In the genomic region with DNA sequence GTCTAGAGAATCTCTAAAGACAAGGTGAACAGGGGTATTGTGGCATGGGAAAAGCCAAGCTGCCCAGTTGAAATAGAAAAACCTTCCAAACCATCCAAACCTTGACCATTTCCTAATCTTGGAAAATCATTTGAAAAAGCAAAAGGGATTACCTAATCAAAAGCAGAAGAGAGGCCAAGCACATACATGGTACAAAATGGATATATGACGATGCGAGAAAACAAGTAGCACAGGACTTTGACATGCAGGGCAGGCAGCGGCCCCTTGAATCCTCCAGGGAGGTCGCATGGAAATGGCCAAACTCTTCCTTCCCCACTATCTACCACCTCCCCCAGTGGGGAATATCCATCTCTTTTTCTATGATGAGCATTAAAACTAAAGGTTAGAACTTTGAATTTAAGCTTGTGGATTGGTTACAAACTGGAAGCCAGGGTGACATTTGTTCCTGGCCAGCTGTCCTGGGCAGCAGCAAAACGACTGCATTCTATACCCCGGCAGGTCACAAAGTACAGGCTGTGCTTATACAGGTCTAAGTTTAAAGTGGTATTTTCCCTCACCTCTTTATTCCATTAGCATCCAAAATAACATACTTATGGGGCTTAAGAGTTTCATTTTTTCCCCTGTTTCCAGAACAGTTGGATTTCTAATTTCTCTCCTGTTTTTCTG, we compare ENCODE assay signal across 16 cellular contexts. TPM values are rescaled to one million over a fixed set of nuclear protein-coding genes. Genes with fewer than 3 reads are reported as not detected.
DNase-seq lines count a peak whose midpoint lies in the region; ATAC-seq and TF ChIP-seq lines count a peak whose summit lies in the region.
"Had no signal": no experiment of that assay in that cellular context is flagged by ENCODE, and none has a peak within 500 bp of the region (broad histone marks: within the 10 kb centered on the region; RNA-seq: fewer than 3 reads in every experiment).

No MANE protein-coding gene starts in this region.

- TF ChIP-seq CTCF in liver (IDR thresholded peaks at IDR 0.05; ENCODE audit: low read depth, low read length, missing input control): no peak
- no peak for TF ChIP-seq CTCF in breast epithelium (IDR thresholded peaks at IDR 0.05)
- TF ChIP-seq CTCF in coronary artery (IDR thresholded peaks at IDR 0.05): no peak

- intact Hi-C loops in Right ventricle myocardium superior (cut with DNase I) (no loop called here), cardiac septum (cut with DNase I) (no loop called here), left ventricle myocardium superior (cut with micrococcal nuclease) (no loop called here), breast epithelium (cut with DNase I; ENCODE audit: low total_unique reads) (no loop called here)

- 39% methylated on average over 6 of the region's 6 CpGs for WGBS in liver

- no peaks in the 10 kb centered on the region for H3K27me3 ChIP-seq in liver (ENCODE audit: control insufficient read depth in 4 of 4, insufficient read depth in 4 of 4, low read length in 3 of 4)
- H3K27me3 ChIP-seq in skeletal muscle tissue (ENCODE audit: control insufficient read depth in 3 of 3, insufficient read depth in 3 of 3, low read length in 3 of 3): no peaks in the 10 kb centered on the region
- H3K27me3 ChIP-seq in breast epithelium: no peaks in the 10 kb centered on the region

- H3K9ac ChIP-seq in liver (ENCODE audit: low read depth in 1 of 2, low read length in 2 of 2) (no peak overlapping the region), skeletal muscle tissue (ENCODE audit: low read depth in 1 of 3, low read length in 3 of 3) (peak overlapping the region; percentile 3 to 68 (median 51))
- H3K9ac ChIP-seq: GM23248 had no signal

- ATAC-seq in Right ventricle myocardium superior (ENCODE audit: poor library complexity) (peak; percentile 76), left ventricle myocardium superior (peak; percentile 65)
- ATAC-seq: HCT116 had no signal

- no peak for DNase-seq in Right ventricle myocardium superior
- no peak for DNase-seq in cardiac septum (ENCODE audit: low spot score)
- no peak for DNase-seq in left ventricle myocardium superior
- no peak for DNase-seq in breast epithelium (ENCODE audit: low spot score in 2 of 2)
- DNase-seq in coronary artery (ENCODE audit: low spot score): no peak
- DNase-seq in stimulated activated CD4-positive, alpha-beta T cell treated with anti-CD3 and anti-CD28 coated beads, Interleukin-4, amount 100 ng/mL, for 24 hours: no peak
- DNase-seq: C1 segment of cervical spinal cord; Calu3; CD4-positive, alpha-beta T cell; DMS 273 treated with DMSO at 0.1 percent for 48 hours; GM23248 had no signal

- H3K4me1 ChIP-seq in liver (ENCODE audit: control insufficient read depth in 4 of 4, insufficient read depth in 4 of 4, low read length in 3 of 4): peaks cover 0 to 9% (median 2%) of the 10 kb centered on the region in 4 donors
- peaks cover 45 to 54% (median 48%) of the 10 kb centered on the region in 3 donors for H3K4me1 ChIP-seq in skeletal muscle tissue (ENCODE audit: control insufficient read depth in 3 of 3, insufficient read depth in 3 of 3, low read length in 3 of 3)
- H3K4me1 ChIP-seq in breast epithelium: no peaks in the 10 kb centered on the region

- H3K4me3 ChIP-seq in liver (ENCODE audit: low read depth in 1 of 3, low read length in 3 of 3) (no peak overlapping the region), skeletal muscle tissue (ENCODE audit: low read length in 3 of 3) (peak overlapping the region; percentile 16 to 41 (median 41)), breast epithelium (no peak overlapping the region), coronary artery (no peak overlapping the region)
- H3K4me3 ChIP-seq: GM23248 had no signal

- H3K36me3 ChIP-seq in liver (ENCODE audit: control insufficient read depth in 4 of 4, insufficient read depth in 3 of 4, low read depth in 1 of 4, low read length in 3 of 4) (no peaks in the 10 kb centered on the region), skeletal muscle tissue (ENCODE audit: control insufficient read depth in 3 of 3, insufficient read depth in 3 of 3, low read length in 3 of 3) (peaks cover 2 to 11% (median 5%) of the 10 kb centered on the region in 3 donors), breast epithelium (no peaks in the 10 kb centered on the region)

- peak in 1 of 2 donors; percentile 31 for TF ChIP-seq RAD21 in liver (IDR thresholded peaks at IDR 0.05)

- H3K27ac ChIP-seq in liver (ENCODE audit: low read depth in 1 of 2, low read length in 2 of 2) (no peak overlapping the region), skeletal muscle tissue (ENCODE audit: low read depth, low read length) (peak overlapping the region; percentile 67), breast epithelium (no peak overlapping the region), coronary artery (no peak overlapping the region)
- H3K27ac ChIP-seq: GM23248 had no signal

- H3K9me3 ChIP-seq in liver (ENCODE audit: control insufficient read depth in 4 of 4, low read length in 3 of 4) (no peaks in the 10 kb centered on the region), skeletal muscle tissue (ENCODE audit: control insufficient read depth in 3 of 3, low read length in 3 of 3) (no peaks in the 10 kb centered on the region), breast epithelium (no peaks in the 10 kb centered on the region)

- TF ChIP-seq POLR2A in breast epithelium (IDR thresholded peaks at IDR 0.05): no peak

TF ChIP-seq in liver, 16 proteins besides CTCF, POLR2A, EP300 and RAD21 (continues in another document):
- TF ChIP-seq, protein P1, sequence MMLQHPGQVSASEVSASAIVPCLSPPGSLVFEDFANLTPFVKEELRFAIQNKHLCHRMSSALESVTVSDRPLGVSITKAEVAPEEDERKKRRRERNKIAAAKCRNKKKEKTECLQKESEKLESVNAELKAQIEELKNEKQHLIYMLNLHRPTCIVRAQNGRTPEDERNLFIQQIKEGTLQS (IDR thresholded peaks at IDR 0.05): no peak
- TF ChIP-seq SP1 (IDR thresholded peaks at IDR 0.05): peak; percentile 69
- peak; percentile 84 for TF ChIP-seq YY1 (IDR thresholded peaks at IDR 0.05)
- TF ChIP-seq GABPA (IDR thresholded peaks at IDR 0.05 in 1 of 2, conservative IDR thresholded peaks at IDR 0.05 in 1 of 2): no peak
- no peak for TF ChIP-seq TAF1 (conservative IDR thresholded peaks at IDR 0.05)
- peak in 1 of 2 donors; percentile 58 for TF ChIP-seq EGR1 (IDR thresholded peaks at IDR 0.05; ENCODE audit: low read depth in 2 of 2)
- TF ChIP-seq HNF4G (IDR thresholded peaks at IDR 0.05): peak; percentile 38
- peak; percentile 47 to 70 for TF ChIP-seq RXRA (IDR thresholded peaks at IDR 0.05)
- TF ChIP-seq, protein P2, sequence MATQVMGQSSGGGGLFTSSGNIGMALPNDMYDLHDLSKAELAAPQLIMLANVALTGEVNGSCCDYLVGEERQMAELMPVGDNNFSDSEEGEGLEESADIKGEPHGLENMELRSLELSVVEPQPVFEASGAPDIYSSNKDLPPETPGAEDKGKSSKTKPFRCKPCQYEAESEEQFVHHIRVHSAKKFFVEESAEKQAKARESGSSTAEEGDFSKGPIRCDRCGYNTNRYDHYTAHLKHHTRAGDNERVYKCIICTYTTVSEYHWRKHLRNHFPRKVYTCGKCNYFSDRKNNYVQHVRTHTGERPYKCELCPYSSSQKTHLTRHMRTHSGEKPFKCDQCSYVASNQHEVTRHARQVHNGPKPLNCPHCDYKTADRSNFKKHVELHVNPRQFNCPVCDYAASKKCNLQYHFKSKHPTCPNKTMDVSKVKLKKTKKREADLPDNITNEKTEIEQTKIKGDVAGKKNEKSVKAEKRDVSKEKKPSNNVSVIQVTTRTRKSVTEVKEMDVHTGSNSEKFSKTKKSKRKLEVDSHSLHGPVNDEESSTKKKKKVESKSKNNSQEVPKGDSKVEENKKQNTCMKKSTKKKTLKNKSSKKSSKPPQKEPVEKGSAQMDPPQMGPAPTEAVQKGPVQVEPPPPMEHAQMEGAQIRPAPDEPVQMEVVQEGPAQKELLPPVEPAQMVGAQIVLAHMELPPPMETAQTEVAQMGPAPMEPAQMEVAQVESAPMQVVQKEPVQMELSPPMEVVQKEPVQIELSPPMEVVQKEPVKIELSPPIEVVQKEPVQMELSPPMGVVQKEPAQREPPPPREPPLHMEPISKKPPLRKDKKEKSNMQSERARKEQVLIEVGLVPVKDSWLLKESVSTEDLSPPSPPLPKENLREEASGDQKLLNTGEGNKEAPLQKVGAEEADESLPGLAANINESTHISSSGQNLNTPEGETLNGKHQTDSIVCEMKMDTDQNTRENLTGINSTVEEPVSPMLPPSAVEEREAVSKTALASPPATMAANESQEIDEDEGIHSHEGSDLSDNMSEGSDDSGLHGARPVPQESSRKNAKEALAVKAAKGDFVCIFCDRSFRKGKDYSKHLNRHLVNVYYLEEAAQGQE (IDR thresholded peaks at IDR 0.05): peak; percentile 59
- peak; percentile 90 for TF ChIP-seq HNF4A (conservative IDR thresholded peaks at IDR 0.05)
- no peak for TF ChIP-seq FOXA2 (IDR thresholded peaks at IDR 0.05)
- no peak for TF ChIP-seq NR2F2 (IDR thresholded peaks at IDR 0.05)
- TF ChIP-seq FOXA1 (IDR thresholded peaks at IDR 0.05): no peak
- peak in 1 of 2 donors; percentile 31 for TF ChIP-seq JUND (IDR thresholded peaks at IDR 0.05)
- TF ChIP-seq, protein P3, sequence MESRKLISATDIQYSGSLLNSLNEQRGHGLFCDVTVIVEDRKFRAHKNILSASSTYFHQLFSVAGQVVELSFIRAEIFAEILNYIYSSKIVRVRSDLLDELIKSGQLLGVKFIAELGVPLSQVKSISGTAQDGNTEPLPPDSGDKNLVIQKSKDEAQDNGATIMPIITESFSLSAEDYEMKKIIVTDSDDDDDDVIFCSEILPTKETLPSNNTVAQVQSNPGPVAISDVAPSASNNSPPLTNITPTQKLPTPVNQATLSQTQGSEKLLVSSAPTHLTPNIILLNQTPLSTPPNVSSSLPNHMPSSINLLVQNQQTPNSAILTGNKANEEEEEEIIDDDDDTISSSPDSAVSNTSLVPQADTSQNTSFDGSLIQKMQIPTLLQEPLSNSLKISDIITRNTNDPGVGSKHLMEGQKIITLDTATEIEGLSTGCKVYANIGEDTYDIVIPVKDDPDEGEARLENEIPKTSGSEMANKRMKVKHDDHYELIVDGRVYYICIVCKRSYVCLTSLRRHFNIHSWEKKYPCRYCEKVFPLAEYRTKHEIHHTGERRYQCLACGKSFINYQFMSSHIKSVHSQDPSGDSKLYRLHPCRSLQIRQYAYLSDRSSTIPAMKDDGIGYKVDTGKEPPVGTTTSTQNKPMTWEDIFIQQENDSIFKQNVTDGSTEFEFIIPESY (IDR thresholded peaks at IDR 0.05): peak; percentile 28

RNA-seq across cellular contexts. Expression of a gene that starts 24.7 kb away (rescaled TPM):
- total RNA-seq in Right ventricle myocardium superior (608 TPM), cardiac septum (878 TPM), left ventricle myocardium superior (724 TPM), liver (10 to 100 TPM; 10.1 to 48.4 TPM), skeletal muscle tissue (661 TPM), breast epithelium (1 to 10 TPM; 3.1 to 6.9 (median 5.9) TPM)
- polyA plus RNA-seq in liver: 10 to 100 TPM; 21.1 to 21.6 TPM
- total RNA-seq: A172, Daoy had no signal

RNA-seq across cellular contexts. Expression of a gene that starts 52.5 kb away (rescaled TPM):
- total RNA-seq in Right ventricle myocardium superior (1,520 TPM), cardiac septum (4,186 TPM), left ventricle myocardium superior (1,328 TPM), liver (100 to 1,000 TPM; 158 to 178 TPM), skeletal muscle tissue (694 TPM), breast epithelium (100 to 1,000 TPM; 403 to 495 (median 444) TPM)
- polyA plus RNA-seq in liver: 100 to 1,000 TPM; 181 to 314 TPM

Comparison
In these comparisons a context has a peak if more than half of its experiments do, and no peak if none do; other contexts are left out.
1. H3K4me3 ChIP-seq: peak in skeletal muscle tissue (3 of 3); none in liver (0 of 3), breast epithelium (0 of 3) and coronary artery (single experiment).
2. H3K9ac ChIP-seq: peak in skeletal muscle tissue (3 of 3); none in liver (0 of 2).
3. RNA of a gene that starts 24.7 kb away (total RNA-seq): 878 TPM in cardiac septum (single experiment), 724 TPM in left ventricle myocardium superior (single experiment), 661 TPM in skeletal muscle tissue (single experiment) and 608 TPM in Right ventricle myocardium superior (single experiment); 10.1 to 48.4 TPM in liver and 3.1 to 6.9 TPM in breast epithelium; every median in the first group is over 10 times any median in the second.